24 cellular contexts compared by ENCODE assay signal in the genomic region with DNA sequence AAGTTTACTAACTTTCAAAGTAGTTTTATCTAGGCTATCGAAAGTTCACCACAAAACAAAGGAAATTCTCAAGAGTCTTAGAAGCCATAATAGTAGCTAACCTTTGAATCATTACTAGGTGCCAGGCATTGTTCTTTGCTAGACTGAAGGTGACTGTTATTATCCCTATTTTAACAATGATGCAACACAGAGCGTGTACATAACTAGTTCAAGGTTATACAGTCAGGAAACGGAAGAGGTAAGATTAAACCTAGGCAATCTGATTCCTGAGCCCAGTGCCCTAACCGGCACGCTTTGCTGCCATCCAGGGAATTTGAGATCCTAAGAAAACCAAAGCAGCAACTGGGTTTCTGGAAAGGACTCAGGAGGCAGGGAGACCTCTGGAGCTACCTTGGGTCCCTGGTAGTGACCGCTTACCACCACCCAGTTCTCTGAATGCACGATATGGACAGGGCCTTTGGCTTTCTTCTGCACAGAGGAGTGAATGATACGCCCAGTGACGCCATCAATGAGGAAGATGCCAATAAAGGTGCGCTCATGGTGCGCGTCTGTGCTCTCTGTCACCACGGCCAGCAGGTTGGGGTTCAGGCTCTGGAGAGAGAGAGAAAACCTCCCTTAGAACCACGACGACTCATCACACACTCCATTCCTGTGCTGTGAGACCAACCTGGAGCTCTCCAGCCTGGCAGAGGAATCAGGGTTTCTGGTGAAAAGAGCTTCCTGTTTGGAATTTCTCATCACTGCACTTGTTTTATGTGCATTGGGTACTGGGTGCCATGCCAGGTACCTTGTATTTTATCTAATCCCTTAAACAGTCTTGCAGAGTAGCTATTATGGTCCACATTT. TPM values are rescaled to one million over a fixed set of nuclear protein-coding genes. Genes with fewer than 3 reads are reported as not detected.
DNase-seq lines count a peak whose midpoint lies in the region; ATAC-seq and TF ChIP-seq lines count a peak whose summit lies in the region.
"Had no signal": no experiment of that assay in that cellular context is flagged by ENCODE, and none has a peak within 500 bp of the region (broad histone marks: within the 10 kb centered on the region; RNA-seq: fewer than 3 reads in every experiment).

No MANE protein-coding gene starts in this region.

- no peak for TF ChIP-seq CTCF in CD4-positive, alpha-beta T cell (IDR thresholded peaks at IDR 0.05)
- TF ChIP-seq CTCF in IMR-90 (conservative IDR thresholded peaks at IDR 0.05; ENCODE audit: low read depth, low read length): no peak
- TF ChIP-seq CTCF in suprapubic skin (IDR thresholded peaks at IDR 0.05): no peak

- no peak overlapping the region for H2AK9ac ChIP-seq in IMR-90 (replicated peaks; ENCODE audit: low read depth, low read length, poor library complexity)

- no peak overlapping the region for H3K14ac ChIP-seq in IMR-90 (replicated peaks; ENCODE audit: low read depth, low read length)

- no peak for TF ChIP-seq RAD21 in IMR-90 (IDR thresholded peaks at IDR 0.05; ENCODE audit: low read length)

- no TSS peak for BruUV-seq in IMR-90 (replicated peaks; lab: Mats Ljungman, UMichigan)

- no peak for ATAC-seq in CD4-positive, alpha-beta T cell (ENCODE audit: poor library complexity)
- ATAC-seq in IMR-90 (ENCODE audit: low read depth) (peak; percentile 44; the same call in 1 of the 2 replicates), right cardiac atrium (no peak)
- ATAC-seq: K562, left ventricle myocardium superior, mucosa of descending colon, T-cell had no signal

- no peaks in the 10 kb centered on the region for H3K27me3 ChIP-seq in CD4-positive, alpha-beta T cell (ENCODE audit: control insufficient read depth, insufficient read depth, low read length)
- H3K27me3 ChIP-seq in IMR-90 (ENCODE audit: control insufficient read depth, insufficient read depth, low read length) (no peaks in the 10 kb centered on the region), suprapubic skin (no peaks in the 10 kb centered on the region), right cardiac atrium (ENCODE audit: control insufficient read depth, insufficient read depth) (no peaks in the 10 kb centered on the region)
- H3K27me3 ChIP-seq: neural progenitor cell, vagina had no signal

- no peak overlapping the region for H2BK120ac ChIP-seq in IMR-90 (ENCODE audit: low read depth, low read length)

- no peak overlapping the region for H3K56ac ChIP-seq in IMR-90 (ENCODE audit: extremely low read depth, insufficient read depth, low read length)

- dilution Hi-C loops in IMR-90 (cut with HindIII; ENCODE audit: low sequenced_read_pairs, unreplicated experiment): no loop called here

- no peak overlapping the region for H4K5ac ChIP-seq in IMR-90 (ENCODE audit: low read depth, low read length)

- no peak overlapping the region for H4K91ac ChIP-seq in IMR-90 (ENCODE audit: insufficient read depth, low read depth, low read length)

- H3K9me3 ChIP-seq in CD4-positive, alpha-beta T cell (ENCODE audit: control insufficient read depth, low read length): no peaks in the 10 kb centered on the region
- H3K9me3 ChIP-seq in IMR-90 (ENCODE audit: control insufficient read depth, insufficient read depth, low read length) (no peaks in the 10 kb centered on the region), suprapubic skin (no peaks in the 10 kb centered on the region), right cardiac atrium (ENCODE audit: control insufficient read depth, low read length) (no peaks in the 10 kb centered on the region)
- H3K9me3 ChIP-seq: mucosa of descending colon, vagina had no signal

- peaks cover 31 to 33% of the 10 kb centered on the region in 2 experiments for H3K79me1 ChIP-seq in IMR-90 (ENCODE audit: low read depth in 1 of 2, low read length in 2 of 2)

- WGBS in IMR-90 (ENCODE audit: extremely low coverage in 2 of 2, insufficient read length in 1 of 2), 2 experiments: 83% methylated on average over 6 of the region's 15 CpGs; no CpG with 5 or more reads in 1 of the 2 experiments
- 89% methylated on average over 13 of the region's 15 CpGs for WGBS in suprapubic skin
- WGBS in right cardiac atrium: 86% methylated on average over 15 of the region's 15 CpGs

- H4K20me1 ChIP-seq in IMR-90 (ENCODE audit: insufficient read depth, low read length): peaks cover 9% of the 10 kb centered on the region; the same call in 1 of the 2 replicates

- no peaks in the 10 kb centered on the region for H3K27me3 Mint-ChIP-seq in CD4-positive, alpha-beta T cell
- H3K27me3 Mint-ChIP-seq: activated CD4-positive, alpha-beta memory T cell treated with anti-CD3 and anti-CD28 coated beads for 36 hours; activated naive CD4-positive, alpha-beta T cell treated with anti-CD3 and anti-CD28 coated beads, Interleukin-2, amount 50 U/mL, for 24 hours; CD4-positive, CD25-positive, alpha-beta regulatory T cell; T-cell had no signal

- H3K4me1 ChIP-seq in IMR-90 (ENCODE audit: control insufficient read depth, insufficient read depth, low read length) (peaks cover 2% of the 10 kb centered on the region; the same call in 1 of the 2 replicates), suprapubic skin (no peaks in the 10 kb centered on the region), right cardiac atrium (ENCODE audit: control insufficient read depth, insufficient read depth, low read length) (no peaks in the 10 kb centered on the region)
- H3K4me1 ChIP-seq: neural progenitor cell, vagina had no signal

- no peak overlapping the region for H3K18ac ChIP-seq in IMR-90 (ENCODE audit: low read depth, low read length)

- TF ChIP-seq POLR2A in IMR-90 (IDR thresholded peaks at IDR 0.05; ENCODE audit: low read depth, low read length) (no peak), suprapubic skin (IDR thresholded peaks at IDR 0.05) (no peak)

- no peak for DNase-seq in CD4-positive, alpha-beta T cell
- peak; percentile 71 for DNase-seq in IMR-90
- DNase-seq in amniotic epithelial cell (ENCODE audit: low read depth): peak; percentile 50
- peak; percentile 62 for DNase-seq in kidney glomerular epithelial cell (lab: John Stamatoyannopoulos, UW)
- no peak for DNase-seq in anterior cingulate cortex (lab: John Stamatoyannopoulos, UW)
- DNase-seq in NCI-H1048 (lab: John Stamatoyannopoulos, UW): no peak
- DNase-seq in suprapubic skin (ENCODE audit: low spot score in 2 of 2): no peak
- no peak for DNase-seq in right cardiac atrium
- DNase-seq: activated CD4-positive, alpha-beta memory T cell treated with anti-CD3 and anti-CD28 coated beads for 36 hours; CD4-positive, CD25-positive, alpha-beta regulatory T cell; dermis blood vessel endothelial cell; DMS153; left ventricle myocardium superior; mucosa of descending colon; MV-4-11; NCI-H2081 treated with DMSO at 0.1 percent for 48 hours; NCI-H524; stimulated activated CD8-positive, alpha-beta memory T cell treated with anti-CD3 and anti-CD28 coated beads, Interleukin-4, amount 100 ng/mL, for 48 hours; T-cell; WERI-Rb-1 had no signal

- in situ Hi-C loops in IMR-90 (cut with MboI; ENCODE audit: low sequenced_read_pairs): no loop called here

- H3K27ac ChIP-seq in CD4-positive, alpha-beta T cell (ENCODE audit: low read depth, low read length): no peak overlapping the region
- H3K27ac ChIP-seq in IMR-90 (ENCODE audit: insufficient read depth, low read length) (no peak overlapping the region), suprapubic skin (no peak overlapping the region), right cardiac atrium (ENCODE audit: low read length) (no peak overlapping the region)
- H3K27ac ChIP-seq: neural progenitor cell, vagina, WERI-Rb-1 had no signal

- peak overlapping the region; percentile 14 for H3K27ac Mint-ChIP-seq in CD4-positive, alpha-beta T cell
- H3K27ac Mint-ChIP-seq: activated CD4-positive, alpha-beta memory T cell treated with anti-CD3 and anti-CD28 coated beads for 36 hours; activated naive CD4-positive, alpha-beta T cell treated with anti-CD3 and anti-CD28 coated beads, Interleukin-2, amount 50 U/mL, for 24 hours; CD4-positive, CD25-positive, alpha-beta regulatory T cell; neural progenitor cell; T-cell had no signal

- H3K36me3 ChIP-seq in IMR-90 (ENCODE audit: control insufficient read depth, insufficient read depth, low read length) (peaks cover 61% of the 10 kb centered on the region), suprapubic skin (peaks cover 100% of the 10 kb centered on the region)

- H4K8ac ChIP-seq in IMR-90 (ENCODE audit: low read depth in 2 of 2, low read length in 2 of 2): no peak overlapping the region

- POLR2A ChIA-PET in CD4-positive, alpha-beta T cell (lab: Charles Lee): no interaction called here
- POLR2A ChIA-PET in IMR-90 (lab: Charles Lee; ENCODE audit: unreplicated experiment): no interaction called here

- H2AK5ac ChIP-seq in IMR-90 (ENCODE audit: low read depth, low read length): no peak overlapping the region

- H3K4me3 ChIP-seq in IMR-90 (ENCODE audit: insufficient read depth, low read depth, low read length): no peak overlapping the region
- no peak overlapping the region for H3K4me3 ChIP-seq in suprapubic skin
- H3K4me3 ChIP-seq in right cardiac atrium (ENCODE audit: low read length): no peak overlapping the region
- H3K4me3 ChIP-seq: K562, mucosa of descending colon, neural progenitor cell, vagina had no signal

- no peak overlapping the region for H3K23ac ChIP-seq in IMR-90 (ENCODE audit: low read depth, low read length)

- no peak overlapping the region for H3K4ac ChIP-seq in IMR-90 (ENCODE audit: low read depth, low read length)

- TF ChIP-seq EP300 in suprapubic skin (IDR thresholded peaks at IDR 0.05): no peak

- intact Hi-C loops in CD4-positive, alpha-beta T cell (cut with DNase I, micrococcal nuclease): no loop called here
- intact Hi-C loops in IMR-90 (cut with micrococcal nuclease) (no loop called here), right cardiac atrium (cut with DNase I) (no loop called here)

- no peak overlapping the region for H3K4me2 ChIP-seq in IMR-90 (ENCODE audit: low read depth, low read length)
- H3K4me2 ChIP-seq: neural progenitor cell had no signal

- no peaks in the 10 kb centered on the region for H3K4me1 Mint-ChIP-seq in CD4-positive, alpha-beta T cell (ENCODE audit: low read depth)
- H3K4me1 Mint-ChIP-seq: neural progenitor cell had no signal

- H3K4me3 Mint-ChIP-seq in CD4-positive, alpha-beta T cell: no peak overlapping the region
- H3K4me3 Mint-ChIP-seq: activated CD4-positive, alpha-beta memory T cell treated with anti-CD3 and anti-CD28 coated beads for 36 hours; activated naive CD4-positive, alpha-beta T cell treated with anti-CD3 and anti-CD28 coated beads, Interleukin-2, amount 50 U/mL, for 24 hours; CD4-positive, CD25-positive, alpha-beta regulatory T cell; neural progenitor cell; T-cell had no signal

- no peaks in the 10 kb centered on the region for H3K9me3 Mint-ChIP-seq in CD4-positive, alpha-beta T cell
- H3K9me3 Mint-ChIP-seq: activated CD4-positive, alpha-beta memory T cell treated with anti-CD3 and anti-CD28 coated beads for 36 hours; activated naive CD4-positive, alpha-beta T cell treated with anti-CD3 and anti-CD28 coated beads, Interleukin-2, amount 50 U/mL, for 24 hours; CD4-positive, CD25-positive, alpha-beta regulatory T cell; neural progenitor cell; T-cell had no signal

- H3K9ac ChIP-seq in IMR-90 (ENCODE audit: low read depth, low read length): no peak overlapping the region
- H3K9ac ChIP-seq: neural progenitor cell had no signal

- CTCF ChIA-PET in CD4-positive, alpha-beta T cell (lab: Charles Lee): no interaction called here
- CTCF ChIA-PET in IMR-90 (lab: Yijun Ruan, JAX): interaction anchor here (1.1 kb wide), 1 partner anchor 12 kb away, joined by 3 read pairs; no protein-coding TSS in a partner anchor

- H2BK5ac ChIP-seq in IMR-90 (ENCODE audit: low read depth, low read length, poor library complexity, severe bottlenecking): no peak overlapping the region

- H2BK20ac ChIP-seq in IMR-90 (ENCODE audit: low read depth, low read length): no peak overlapping the region

- no peak overlapping the region for H2AFZ ChIP-seq in IMR-90 (replicated peaks; ENCODE audit: low read length, poor library complexity)
- H2AFZ ChIP-seq: neural progenitor cell had no signal

- peaks cover 88% of the 10 kb centered on the region for H3K36me3 Mint-ChIP-seq in CD4-positive, alpha-beta T cell (ENCODE audit: low read depth)

- H2BK15ac ChIP-seq in IMR-90 (ENCODE audit: low read depth, low read length): no peak overlapping the region

- H3K9me1 ChIP-seq in IMR-90 (ENCODE audit: insufficient read depth, low read length): peaks cover 4% of the 10 kb centered on the region; the same call in 1 of the 2 replicates

RNA-seq across cellular contexts. Expression of gene UBR4, which starts 13.1 kb away (rescaled TPM):
- 100 to 1,000 TPM; 116 to 125 TPM for total RNA-seq in CD4-positive, alpha-beta T cell
- 77.8 and 87.8 TPM in 2 replicates for total RNA-seq in IMR-90 (2012; rRNA removed)
- polyA plus RNA-seq in IMR-90 (2012; rRNA removed): 102 and 121 TPM in 2 replicates
- polyA plus RNA-seq in IMR-90 (2012; cell fraction: cytosol; rRNA removed): 49.4 and 55.4 TPM in 2 replicates
- polyA plus RNA-seq in IMR-90 (2012; cell fraction: nucleus; rRNA removed; ENCODE audit: low replicate concordance): 472 and 498 TPM in 2 replicates
- total RNA-seq in suprapubic skin: 100 to 1,000 TPM; 214 to 324 (median 272) TPM
- total RNA-seq in right cardiac atrium: 10 to 100 TPM; 48.9 to 70.3 (median 63.7) TPM
- 64.5 TPM for polyA plus RNA-seq in right cardiac atrium

RNA-seq across cellular contexts. Expression of gene EMC1, which starts 28.1 kb away (rescaled TPM):
- 10 to 100 TPM; 21.9 to 22.2 TPM for total RNA-seq in CD4-positive, alpha-beta T cell
- total RNA-seq in IMR-90 (2012; rRNA removed): 55.3 and 65.4 TPM in 2 replicates
- 114 and 128 TPM in 2 replicates for polyA plus RNA-seq in IMR-90 (2012; rRNA removed)
- 51.9 and 111 TPM in 2 replicates for polyA plus RNA-seq in IMR-90 (2012; cell fraction: cytosol; rRNA removed)
- polyA plus RNA-seq in IMR-90 (2012; cell fraction: nucleus; rRNA removed; ENCODE audit: low replicate concordance): 73.9 and 136 TPM in 2 replicates
- total RNA-seq in suprapubic skin: 10 to 100 TPM; 33.5 to 83.4 (median 48.9) TPM
- total RNA-seq in right cardiac atrium: 10 to 100 TPM; 25.9 to 31.9 (median 30.8) TPM
- 11.5 TPM for polyA plus RNA-seq in right cardiac atrium

RNA-seq across cellular contexts. Expression of gene MRTO4, which starts 28.4 kb away (rescaled TPM):
- total RNA-seq in CD4-positive, alpha-beta T cell: 10 to 100 TPM; 10.2 to 12.0 TPM
- total RNA-seq in IMR-90 (2012; rRNA removed) (58.0 and 58.1 TPM in 2 replicates), suprapubic skin (10 to 100 TPM; 13.2 to 32.4 (median 22.9) TPM), right cardiac atrium (10 to 100 TPM; 10.1 to 21.1 (median 12.1) TPM)
- polyA plus RNA-seq in IMR-90 (2012; rRNA removed) (48.0 and 48.7 TPM in 2 replicates), right cardiac atrium (14.8 TPM)
- 26.7 and 39.2 TPM in 2 replicates for polyA plus RNA-seq in IMR-90 (2012; cell fraction: cytosol; rRNA removed)
- 25.3 and 25.6 TPM in 2 replicates for polyA plus RNA-seq in IMR-90 (2012; cell fraction: nucleus; rRNA removed; ENCODE audit: low replicate concordance)

Comparison
In these comparisons a context has a peak if more than half of its experiments do, and no peak if none do; other contexts are left out.
1. DNase-seq: peak in IMR-90 (single experiment), amniotic epithelial cell (single experiment) and kidney glomerular epithelial cell (single experiment); none in CD4-positive, alpha-beta T cell (0 of 10), anterior cingulate cortex (0 of 58), NCI-H1048 (single experiment), suprapubic skin (0 of 2) and right cardiac atrium (0 of 3).